Comparison of ENCODE assay signal across 19 cellular contexts in the genomic region with DNA sequence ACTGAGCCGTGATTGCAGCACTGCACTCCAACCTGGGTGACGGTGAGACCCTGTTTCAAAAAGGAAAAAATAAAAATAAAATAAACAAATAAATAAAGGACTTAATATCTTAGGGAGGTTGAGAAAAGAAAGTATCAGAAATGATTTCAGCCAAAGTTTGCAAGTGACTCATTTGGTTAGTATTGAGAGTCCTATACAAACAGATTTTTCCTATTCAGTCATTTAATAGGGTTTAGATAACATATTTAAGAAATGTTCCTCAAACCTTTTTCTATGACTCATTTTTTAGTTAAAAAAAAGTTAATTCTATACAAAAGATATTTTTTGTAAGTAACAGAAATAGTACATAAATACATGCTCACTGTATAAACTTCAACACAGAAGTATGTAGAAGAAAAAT.
"Had no signal": no experiment of that assay in that cellular context is flagged by ENCODE, and none has a peak within 500 bp of the region (broad histone marks: within the 10 kb centered on the region; RNA-seq: fewer than 3 reads in every experiment).

No MANE protein-coding gene starts in this region.

- H3K27ac ChIP-seq: brain microvascular endothelial cell had no signal

- H3K4me3 Mint-ChIP-seq: activated B cell treated with CpG ODN at 0.5 μM for 24 hours; activated CD8-positive, alpha-beta T cell treated with anti-CD3 and anti-CD28 coated beads, Interleukin-2, amount 10 ng/mL, durations not matched to agents 7 days and 5 days; natural killer cell treated with Interleukin-12 subunit alpha and Interleukin-12 subunit beta and Interleukin-15 and Interleukin-18, amount 100 ng/mL, for 72 hours; stimulated activated naive B cell treated with anti-CD40 and anti-IgM and Interleukin-4, amounts not matched to agents 10 μg/mL and 1 μg/mL and 100 μg/mL, for 72 hours; type B pancreatic cell had no signal

- DNase-seq: activated B cell treated with CpG ODN at 0.5 μM for 24 hours; activated CD4-positive, alpha-beta T cell treated with anti-CD3 and anti-CD28 coated beads for 48 hours; activated CD8-positive, alpha-beta memory T cell treated with anti-CD3 and anti-CD28 coated beads, Interleukin-2, amount 50 U/mL, for 4 hours; activated CD8-positive, alpha-beta T cell treated with anti-CD3 and anti-CD28 coated beads, Interleukin-2, amount 10 ng/mL, durations not matched to agents 7 days and 5 days; activated gamma-delta T cell; activated T-cell treated with anti-CD3 and anti-CD28 coated beads, Interleukin-2, amount 50 U/mL, for 48 hours; amniotic stem cell; brain microvascular endothelial cell; effector CD8-positive, alpha-beta T cell; posterior cingulate gyrus; retina; stimulated activated CD4-positive, alpha-beta T cell treated with anti-CD3 and anti-CD28 coated beads, Interleukin-2, amount 100 ng/mL, for 48 hours; stimulated activated naive B cell treated with anti-CD40 and anti-IgM and Interleukin-4, amounts not matched to agents 10 μg/mL and 1 μg/mL and 100 μg/mL, for 72 hours; substantia nigra; T-helper 2 cell had no signal

- H3K36me3 Mint-ChIP-seq: activated naive CD4-positive, alpha-beta T cell treated with anti-CD3 and anti-CD28 coated beads, Interleukin-2, amount 50 U/mL, for 72 hours; natural killer cell treated with Interleukin-12 subunit alpha and Interleukin-12 subunit beta and Interleukin-15 and Interleukin-18, amount 100 ng/mL, for 72 hours; stimulated activated naive B cell treated with anti-CD40 and anti-IgM and Interleukin-4, amounts not matched to agents 10 μg/mL and 1 μg/mL and 100 μg/mL, for 72 hours; type B pancreatic cell had no signal

- H3K36me3 ChIP-seq: brain microvascular endothelial cell had no signal

- ATAC-seq: activated CD8-positive, alpha-beta T cell treated with anti-CD3 and anti-CD28 coated beads, Interleukin-2, amount 10 ng/mL, durations not matched to agents 7 days and 5 days; activated naive CD4-positive, alpha-beta T cell treated with anti-CD3 and anti-CD28 coated beads, Interleukin-2, amount 50 U/mL, for 72 hours; natural killer cell treated with Interleukin-12 subunit alpha and Interleukin-12 subunit beta and Interleukin-15 and Interleukin-18, amount 100 ng/mL, for 72 hours; stimulated activated naive B cell treated with anti-CD40 and anti-IgM and Interleukin-4, amounts not matched to agents 10 μg/mL and 1 μg/mL and 100 μg/mL, for 72 hours had no signal

- H3K9me3 Mint-ChIP-seq: activated B cell treated with CpG ODN at 0.5 μM for 24 hours; activated naive CD4-positive, alpha-beta T cell treated with anti-CD3 and anti-CD28 coated beads, Interleukin-2, amount 50 U/mL, for 72 hours; type B pancreatic cell had no signal

- H3K27ac Mint-ChIP-seq: activated B cell treated with CpG ODN at 0.5 μM for 24 hours; activated CD8-positive, alpha-beta T cell treated with anti-CD3 and anti-CD28 coated beads, Interleukin-2, amount 10 ng/mL, durations not matched to agents 7 days and 5 days; activated naive CD4-positive, alpha-beta T cell treated with anti-CD3 and anti-CD28 coated beads, Interleukin-2, amount 50 U/mL, for 72 hours; natural killer cell treated with Interleukin-12 subunit alpha and Interleukin-12 subunit beta and Interleukin-15 and Interleukin-18, amount 100 ng/mL, for 72 hours; stimulated activated naive B cell treated with anti-CD40 and anti-IgM and Interleukin-4, amounts not matched to agents 10 μg/mL and 1 μg/mL and 100 μg/mL, for 72 hours; type B pancreatic cell had no signal

- H3K27me3 Mint-ChIP-seq: activated B cell treated with CpG ODN at 0.5 μM for 24 hours; natural killer cell treated with Interleukin-12 subunit alpha and Interleukin-12 subunit beta and Interleukin-15 and Interleukin-18, amount 100 ng/mL, for 72 hours; stimulated activated naive B cell treated with anti-CD40 and anti-IgM and Interleukin-4, amounts not matched to agents 10 μg/mL and 1 μg/mL and 100 μg/mL, for 72 hours; type B pancreatic cell had no signal

- H3K4me1 Mint-ChIP-seq: activated B cell treated with CpG ODN at 0.5 μM for 24 hours; stimulated activated naive B cell treated with anti-CD40 and anti-IgM and Interleukin-4, amounts not matched to agents 10 μg/mL and 1 μg/mL and 100 μg/mL, for 72 hours had no signal

- FAIRE-seq: TTC549 had no signal

- H3K27me3 ChIP-seq: brain microvascular endothelial cell had no signal
